In the genomic region with DNA sequence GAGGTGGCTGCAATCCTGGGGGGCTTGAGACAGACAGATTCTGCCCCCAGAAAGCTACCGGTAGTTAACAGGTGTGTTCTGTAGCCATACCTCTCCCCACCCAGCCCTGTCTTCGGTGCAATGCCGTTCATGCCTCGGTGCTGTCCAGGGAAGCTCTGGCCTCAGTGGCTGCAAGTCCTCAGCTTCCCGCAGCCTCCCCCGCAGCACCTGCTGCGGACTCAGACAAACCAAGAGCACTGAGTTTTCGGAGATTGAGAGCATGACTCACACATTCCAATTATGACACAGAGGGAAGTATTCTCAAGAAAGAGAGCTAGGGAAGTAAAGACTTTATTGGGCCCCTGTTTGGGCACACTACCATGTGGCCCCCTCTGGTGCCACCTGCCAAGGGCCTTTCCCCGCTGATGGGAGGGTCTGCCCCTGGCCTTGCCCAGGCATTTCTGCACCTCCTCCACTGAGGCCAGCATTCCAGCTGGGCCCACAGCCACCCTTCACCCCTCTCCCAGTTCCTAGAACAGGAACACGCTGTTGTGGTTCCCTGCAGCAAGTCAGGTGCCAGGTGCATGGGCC, we compare ENCODE assay signal across 8 cellular contexts. TPM values are rescaled to one million over a fixed set of nuclear protein-coding genes. Genes with fewer than 3 reads are reported as not detected.
A peak's percentile ranks its signal among the peaks of the same experiment; 100 is the strongest.
DNase-seq lines count a peak whose midpoint lies in the region; ATAC-seq and TF ChIP-seq lines count a peak whose summit lies in the region.
"Had no signal": no experiment of that assay in that cellular context is flagged by ENCODE, and none has a peak within 500 bp of the region (broad histone marks: within the 10 kb centered on the region; RNA-seq: fewer than 3 reads in every experiment).

No MANE protein-coding gene starts in this region.

- TF ChIP-seq CTCF in tibial nerve (IDR thresholded peaks at IDR 0.05): no peak

- no peak for TF ChIP-seq EP300 in tibial nerve (IDR thresholded peaks at IDR 0.05)

- no peaks in the 10 kb centered on the region for H3K36me3 ChIP-seq in tibial nerve

- no peak for TF ChIP-seq POLR2A in tibial nerve (IDR thresholded peaks at IDR 0.05)

- H3K27me3 ChIP-seq in tibial nerve: peaks cover 0 to under 1% of the 10 kb centered on the region in 2 donors

- WGBS in tibial nerve, 2 donors: 60 to 85% methylated on average over 8 to 9 of the region's 10 CpGs

- no peak overlapping the region for H3K27ac ChIP-seq in tibial nerve

- H3K4me1 ChIP-seq in tibial nerve: peaks cover 0 to 11% (median 3%) of the 10 kb centered on the region in 4 donors

- H3K4me3 ChIP-seq in tibial nerve: no peak overlapping the region

- H3K9me3 ChIP-seq in tibial nerve: no peaks in the 10 kb centered on the region

- ATAC-seq in GM19043 (IDR thresholded peaks at IDR 0.05; ENCODE audit: low read depth, unreplicated experiment) (peak; percentile 56), HG03175 (IDR thresholded peaks at IDR 0.05; ENCODE audit: unreplicated experiment) (peak; percentile 38), esophagus mucosa (peak; percentile 61), HG03025 (IDR thresholded peaks at IDR 0.05; ENCODE audit: low FRiP score, unreplicated experiment) (no peak)

- peak; percentile 18 for DNase-seq in activated CD4-positive, CD25-positive, alpha-beta regulatory T cell treated with anti-CD3 and anti-CD28 coated beads, Interleukin-2, amount 50 U/mL, for 16 hours (ENCODE audit: low read depth, low spot score)
- peak; percentile 10 to 14 for DNase-seq in stimulated activated CD8-positive, alpha-beta memory T cell treated with anti-CD3 and anti-CD28 coated beads, Interleukin-15, amount 100 ng/mL, for 4 hours (ENCODE audit: low read depth in 2 of 2)
- DNase-seq in tibial nerve (ENCODE audit: low spot score in 2 of 2): no peak
- DNase-seq: naive B cell had no signal

RNA-seq across cellular contexts. Expression of gene EZH2, which starts 30.2 kb away (rescaled TPM):
- total RNA-seq in esophagus mucosa: 13.4 TPM
- total RNA-seq in tibial nerve: 1 to 10 TPM; 1.5 to 7.5 (median 3.3) TPM

Comparison
In these comparisons a context has a peak if more than half of its experiments do, and no peak if none do; other contexts are left out.
1. DNase-seq: peak in activated CD4-positive, CD25-positive, alpha-beta regulatory T cell treated with anti-CD3 and anti-CD28 coated beads, Interleukin-2, amount 50 U/mL, for 16 hours (single experiment) and stimulated activated CD8-positive, alpha-beta memory T cell treated with anti-CD3 and anti-CD28 coated beads, Interleukin-15, amount 100 ng/mL, for 4 hours (2 of 2); none in tibial nerve (0 of 2).